In the genomic region with DNA sequence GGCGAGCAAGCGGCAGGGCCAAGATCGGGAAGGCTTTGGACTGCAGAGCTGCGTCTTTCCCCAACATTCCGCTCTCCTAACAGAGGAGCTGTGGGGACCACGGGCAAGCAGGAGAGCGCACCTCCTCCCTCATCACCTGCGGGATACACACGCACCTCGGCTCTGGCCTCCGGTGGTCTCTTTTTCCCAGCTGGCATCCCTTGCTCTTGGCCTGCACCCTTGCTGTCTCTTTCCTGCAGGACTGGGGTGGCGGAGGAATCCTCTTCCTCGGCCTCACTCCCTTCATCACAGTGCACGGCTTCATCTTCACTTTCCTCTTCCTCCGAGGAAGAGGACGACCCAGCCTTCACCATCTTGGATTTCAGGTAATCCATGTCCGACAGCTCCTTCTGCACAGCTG, we compare ENCODE assay signal across 35 cellular contexts.
"Had no signal": no experiment of that assay in that cellular context is flagged by ENCODE, and none has a peak within 500 bp of the region (broad histone marks: within the 10 kb centered on the region; RNA-seq: fewer than 3 reads in every experiment).

No MANE protein-coding gene starts in this region.

- DNase-seq: Karpas-422, Kasumi-1, KBM-7, KG1, MG63, MM.1S, MV-4-11, NCI-H1048, NCI-H1092, NCI-H1092 treated with DMSO at 0.1 percent for 48 hours, NCI-H1105, NCI-H1105 treated with DMSO at 0.1 percent for 48 hours, NCI-H1417, NCI-H1417 treated with DMSO at 0.1 percent for 48 hours, NCI-H1436, NCI-H1436 treated with DMSO at 0.1 percent for 48 hours, NCI-H146, NCI-H1694, NCI-H1694 treated with DMSO at 0.1 percent for 48 hours, NCI-H187, NCI-H187 treated with DMSO at 0.1 percent for 48 hours, NCI-H1930, NCI-H2029, NCI-H2029 treated with DMSO at 0.1 percent for 48 hours, NCI-H2081, NCI-H2081 treated with DMSO at 0.1 percent for 48 hours, NCI-H2107, NCI-H2171, NCI-H2171 treated with DMSO at 0.1 percent for 48 hours, NCI-H2227 treated with DMSO at 0.1 percent for 48 hours, NCI-H226, NCI-H345, NCI-H446, NCI-H446 treated with DMSO at 0.1 percent for 48 hours had no signal

- H3K4me3 ChIP-seq: MG63 had no signal

- H3K9me3 ChIP-seq: MG63 had no signal

- H3K27me3 ChIP-seq: MG63 had no signal

- H3K27ac ChIP-seq: KMS-11 had no signal
